28 cellular contexts compared by ENCODE assay signal in genomic region chr3:5728085-5728484, GRCh38.
"Had no signal": no experiment of that assay in that cellular context is flagged by ENCODE, and none has a peak within 500 bp of the region (broad histone marks: within the 10 kb centered on the region; RNA-seq: fewer than 3 reads in every experiment).

No MANE protein-coding gene starts in this region.

- H3K4me3 Mint-ChIP-seq: dendritic cell treated with granulocyte-macrophage colony-stimulating factor and Interleukin-4, amounts not matched to agents 40 ng/mL and 50 ng/mL, for 4 days; effector memory CD8-positive, alpha-beta T cell had no signal

- H3K36me3 ChIP-seq: colonic mucosa, esophagus muscularis mucosa, esophagus squamous epithelium, gastrocnemius medialis, gastroesophageal sphincter, heart left ventricle, heart right ventricle had no signal

- ATAC-seq: effector memory CD8-positive, alpha-beta T cell; esophagus mucosa; foreskin keratinocyte; gastrocnemius medialis; gastroesophageal sphincter; heart left ventricle; heart right ventricle had no signal

- H3K27me3 Mint-ChIP-seq: dendritic cell treated with granulocyte-macrophage colony-stimulating factor and Interleukin-4, amounts not matched to agents 40 ng/mL and 50 ng/mL, for 4 days; effector memory CD8-positive, alpha-beta T cell had no signal

- H3K9me3 Mint-ChIP-seq: dendritic cell treated with granulocyte-macrophage colony-stimulating factor and Interleukin-4, amounts not matched to agents 40 ng/mL and 50 ng/mL, for 4 days had no signal

- FAIRE-seq: colon, endometrium, endothelial cell of umbilical vein, frontal cortex had no signal

- H3K27ac ChIP-seq: colonic mucosa, coronary artery, dorsolateral prefrontal cortex, epithelial cell of prostate, esophagus muscularis mucosa, esophagus squamous epithelium, foreskin keratinocyte, gastrocnemius medialis, gastroesophageal sphincter, heart left ventricle, heart right ventricle had no signal

- H3K4me1 ChIP-seq: colonic mucosa, esophagus muscularis mucosa, esophagus squamous epithelium, foreskin keratinocyte, gastrocnemius medialis, gastroesophageal sphincter, heart left ventricle, heart right ventricle had no signal

- H3K9me3 ChIP-seq: colonic mucosa, esophagus muscularis mucosa, esophagus squamous epithelium, gastrocnemius medialis, gastroesophageal sphincter, heart left ventricle, heart right ventricle had no signal

- H3K27me3 ChIP-seq: colonic mucosa, dorsolateral prefrontal cortex, esophagus muscularis mucosa, esophagus squamous epithelium, foreskin keratinocyte, gastrocnemius medialis, gastroesophageal sphincter, heart left ventricle had no signal

- H3K4me3 ChIP-seq: colonic mucosa, coronary artery, dorsolateral prefrontal cortex, esophagus muscularis mucosa, esophagus squamous epithelium, gastrocnemius medialis, gastroesophageal sphincter, heart left ventricle, heart right ventricle had no signal

- H3K27ac Mint-ChIP-seq: dendritic cell treated with granulocyte-macrophage colony-stimulating factor and Interleukin-4, amounts not matched to agents 40 ng/mL and 50 ng/mL, for 4 days; effector memory CD8-positive, alpha-beta T cell had no signal

- DNase-seq: colonic mucosa; cortex of kidney; dermis blood vessel endothelial cell; dorsolateral prefrontal cortex; effector CD4-positive, alpha-beta T cell; effector CD8-positive, alpha-beta T cell; effector memory CD4-positive, alpha-beta T cell; effector memory CD8-positive, alpha-beta T cell; erythroblast; esophagus squamous epithelium; foreskin fibroblast; foreskin keratinocyte; foreskin melanocyte; gastrocnemius medialis; glutamatergic neuron; head of caudate nucleus; heart left ventricle; heart right ventricle had no signal
